11 cellular contexts compared by ENCODE assay signal in the genomic region with DNA sequence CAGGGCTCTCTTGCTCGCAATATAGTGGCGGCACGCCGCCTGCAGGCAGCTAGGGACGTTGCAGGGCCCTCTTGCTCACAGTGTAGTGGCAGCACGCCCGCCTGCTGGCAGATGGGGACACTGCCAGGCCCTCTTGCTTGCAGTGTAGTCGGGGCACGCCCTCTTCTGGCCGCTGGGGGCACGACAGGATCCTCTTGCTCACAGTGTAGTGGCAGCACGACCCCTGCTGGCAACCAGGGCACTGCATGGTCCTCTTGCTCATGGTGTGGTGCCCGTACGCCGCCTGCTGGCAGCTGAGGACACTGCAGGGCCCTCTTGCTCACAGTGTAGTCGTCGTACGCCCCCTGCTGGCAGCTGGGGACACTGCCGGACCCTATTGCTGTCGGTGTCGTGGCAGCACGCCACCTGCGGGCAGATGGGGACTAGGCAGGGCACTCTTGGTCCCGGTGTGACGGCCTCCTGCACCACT. TPM values are rescaled to one million over a fixed set of nuclear protein-coding genes. Genes with fewer than 3 reads are reported as not detected.
DNase-seq lines count a peak whose midpoint lies in the region; ATAC-seq, FAIRE-seq and TF ChIP-seq lines count a peak whose summit lies in the region.
"Not testable (repeated sequence)": the region's sequence is repeated elsewhere in the genome, so short reads cannot be mapped to it uniquely, and the experiment has no call there.
"Had no signal": no experiment of that assay in that cellular context is flagged by ENCODE, and none has a peak within 500 bp of the region (broad histone marks: within the 10 kb centered on the region; RNA-seq: fewer than 3 reads in every experiment).

No MANE protein-coding gene starts in this region.

- not testable (repeated sequence) for H3K9me3 Mint-ChIP-seq in CD8-positive, alpha-beta T cell; activated CD4-positive, alpha-beta T cell treated with anti-CD3 and anti-CD28 coated beads, Interleukin-2, amount 10 ng/mL, durations not matched to agents 7 days and 5 days

- BruUV-seq in GM12878 (replicated peaks; lab: Mats Ljungman, UMichigan): not testable (repeated sequence)

- TF ChIP-seq RAD21 in GM12878 (IDR thresholded peaks at IDR 0.05; ENCODE audit: insufficient read depth, low read depth, low read length): not testable (repeated sequence)

- H3K36me3 Mint-ChIP-seq in CD8-positive, alpha-beta T cell; activated CD4-positive, alpha-beta T cell treated with anti-CD3 and anti-CD28 coated beads, Interleukin-2, amount 10 ng/mL, durations not matched to agents 7 days and 5 days (ENCODE audit: low read depth): not testable (repeated sequence)

- WGBS in GM12878 (ENCODE audit: insufficient coverage, insufficient replicate concordance, low lambda C conversion rate, missing lambda C conversion rate): 52% methylated on average over 11 of the region's 25 CpGs

- RAD21 ChIA-PET in GM12878 (lab: Charles Lee; ENCODE audit: unreplicated experiment): not testable (repeated sequence)

- CTCF ChIA-PET in CD8-positive, alpha-beta T cell (lab: Charles Lee); activated CD4-positive, alpha-beta T cell treated with anti-CD3 and anti-CD28 coated beads, Interleukin-2, amount 10 ng/mL, durations not matched to agents 7 days and 5 days (lab: Charles Lee): not testable (repeated sequence)
- CTCF ChIA-PET in GM12878 (lab: Yijun Ruan, JAX): interaction anchor here (0.6 kb wide), 1 partner anchor 82 kb away, joined by 3 read pairs; no protein-coding TSS in a partner anchor

- H3K27ac ChIP-seq in CD8-positive, alpha-beta T cell (ENCODE audit: low read depth, low read length); GM12878 (ENCODE audit: control insufficient read depth, insufficient read depth): not testable (repeated sequence)

- H3K79me2 ChIP-seq in GM12878 (ENCODE audit: control insufficient read depth, insufficient read depth, low read length): not testable (repeated sequence)

- H3K27me3 Mint-ChIP-seq in CD8-positive, alpha-beta T cell (ENCODE audit: low read depth); activated CD4-positive, alpha-beta T cell treated with anti-CD3 and anti-CD28 coated beads, Interleukin-2, amount 10 ng/mL, durations not matched to agents 7 days and 5 days: not testable (repeated sequence)

- not testable (repeated sequence) for H3K27ac Mint-ChIP-seq in CD8-positive, alpha-beta T cell; activated CD4-positive, alpha-beta T cell treated with anti-CD3 and anti-CD28 coated beads, Interleukin-2, amount 10 ng/mL, durations not matched to agents 7 days and 5 days

- not testable (repeated sequence) for H3K9ac ChIP-seq in GM12878 (ENCODE audit: control insufficient read depth, insufficient read depth, low read length)

- not testable (repeated sequence) for H2AFZ ChIP-seq in GM12878 (ENCODE audit: control insufficient read depth, low read depth, low read length)

- not testable (repeated sequence) for H3K36me3 ChIP-seq in CD8-positive, alpha-beta T cell (ENCODE audit: insufficient read depth, low read length); GM12878 (ENCODE audit: control insufficient read depth in 2 of 2, insufficient read depth in 2 of 2, low read length in 1 of 2)

- H4K20me1 ChIP-seq in GM12878 (ENCODE audit: control insufficient read depth, insufficient read depth): not testable (repeated sequence)

- not testable (repeated sequence) for TF ChIP-seq POLR2A in GM12878 (IDR thresholded peaks at IDR 0.05; ENCODE audit: low read depth, low read length)

- not testable (repeated sequence) for H3K4me3 Mint-ChIP-seq in CD8-positive, alpha-beta T cell; activated CD4-positive, alpha-beta T cell treated with anti-CD3 and anti-CD28 coated beads, Interleukin-2, amount 10 ng/mL, durations not matched to agents 7 days and 5 days

- not testable (repeated sequence) for H3K4me2 ChIP-seq in GM12878 (ENCODE audit: control insufficient read depth, insufficient read depth)

- FAIRE-seq in GM12878 (lab: Jason Lieb, UNC): not testable (repeated sequence)

- not testable (repeated sequence) for H3K27me3 ChIP-seq in CD8-positive, alpha-beta T cell (ENCODE audit: insufficient read depth, low read length); GM12878 (replicated peaks in 1 of 2; ENCODE audit: control insufficient read depth in 2 of 2, insufficient read depth in 2 of 2, low read length in 1 of 2)

- SMC1A ChIA-PET in GM12878 (lab: Charles Lee; ENCODE audit: uncharacterized antibody, unreplicated experiment): not testable (repeated sequence)

- not testable (repeated sequence) for H3K4me3 ChIP-seq in CD8-positive, alpha-beta T cell (ENCODE audit: low read depth, low read length); GM12878

- not testable (repeated sequence) for H3K9me3 ChIP-seq in CD8-positive, alpha-beta T cell (ENCODE audit: low read length); GM12878 (replicated peaks; ENCODE audit: control insufficient read depth, insufficient read depth, low read length)

- intact Hi-C loops in CD8-positive, alpha-beta T cell (cut with DNase I, micrococcal nuclease); GM12878 (cut with micrococcal nuclease; ENCODE audit: unreplicated experiment): not testable (repeated sequence)

- ATAC-seq in CD8-positive, alpha-beta T cell: peak; percentile 72
- ATAC-seq in GM19438 (IDR thresholded peaks at IDR 0.05; ENCODE audit: low read depth, unreplicated experiment) (peak; percentile 70), HG02870 (IDR thresholded peaks at IDR 0.05; ENCODE audit: unreplicated experiment) (peak; percentile 77), HG03558 (IDR thresholded peaks at IDR 0.05; ENCODE audit: extremely low read depth, unreplicated experiment) (peak; percentile 47), GM12878 (peak; percentile 93), left lobe of liver (peak; percentile 76)

- not testable (repeated sequence) for TF ChIP-seq EP300 in GM12878 (IDR thresholded peaks at IDR 0.05; ENCODE audit: borderline replicate concordance in 1 of 2, control insufficient read depth in 1 of 2, low read depth in 2 of 2, low read length in 2 of 2)

- H3K4me1 Mint-ChIP-seq in CD8-positive, alpha-beta T cell (ENCODE audit: low read depth): not testable (repeated sequence)
- H3K4me1 Mint-ChIP-seq in activated CD4-positive, alpha-beta T cell treated with anti-CD3 and anti-CD28 coated beads, Interleukin-2, amount 10 ng/mL, durations not matched to agents 7 days and 5 days: peaks cover 11% of the 10 kb centered on the region

- in situ Hi-C loops in GM12878 (cut with MboI): not testable (repeated sequence)

- peak in 3 of 7 experiments; percentile 12 to 65 (median 30) for DNase-seq in CD8-positive, alpha-beta T cell
- peak; percentile 41 for DNase-seq in activated CD4-positive, alpha-beta T cell treated with anti-CD3 and anti-CD28 coated beads, Interleukin-2, amount 10 ng/mL, durations not matched to agents 7 days and 5 days
- DNase-seq in GM12878 (ENCODE audit: low read depth, low spot score): not testable (repeated sequence)
- DNase-seq in left lobe of liver (ENCODE audit: low spot score): peak; percentile 53
- peak; percentile 86 for DNase-seq in stimulated activated CD4-positive, alpha-beta T cell treated with anti-CD3 and anti-CD28 coated beads, Interleukin-1b, Interleukin-23, amount 100 ng/mL, for 48 hours

- not testable (repeated sequence) for TF ChIP-seq CTCF in CD8-positive, alpha-beta T cell (IDR thresholded peaks at IDR 0.05)
- TF ChIP-seq CTCF in GM12878 (IDR thresholded peaks at IDR 0.05 in 2 of 3, conservative IDR thresholded peaks at IDR 0.05 in 1 of 3; ENCODE audit: control insufficient read depth in 2 of 3, extremely low read depth in 1 of 3, insufficient read depth in 1 of 3, low read depth in 3 of 3, low read length in 3 of 3): peak in 2 of 3 experiments; percentile 31 to 41; a peak in 3 of 6 replicates

- POLR2A ChIA-PET in CD8-positive, alpha-beta T cell (lab: Charles Lee); activated CD4-positive, alpha-beta T cell treated with anti-CD3 and anti-CD28 coated beads, Interleukin-2, amount 10 ng/mL, durations not matched to agents 7 days and 5 days (lab: Charles Lee); GM12878 (lab: Charles Lee): not testable (repeated sequence)

- not testable (repeated sequence) for H3K4me1 ChIP-seq in CD8-positive, alpha-beta T cell (ENCODE audit: insufficient read depth, low read length); GM12878 (ENCODE audit: control insufficient read depth, insufficient read depth, low read length)

RNA-seq across cellular contexts. Expression of gene SCGB1C1, which starts 3.0 kb away (rescaled TPM):
- not detected for total RNA-seq in CD8-positive, alpha-beta T cell
- total RNA-seq in activated CD4-positive, alpha-beta T cell treated with anti-CD3 and anti-CD28 coated beads, Interleukin-2, amount 10 ng/mL, durations not matched to agents 7 days and 5 days: not detected
- total RNA-seq in GM12878 (2013; cell fraction: nucleolus; rRNA removed): not detected in 2 replicates
- total RNA-seq in GM12878 (2014; rRNA removed): not detected in 2 replicates
- not detected in 2 replicates for total RNA-seq in GM12878 (2014; rRNA removed; fragmentation: Illumina TruSeq; extraction: Trizol)
- total RNA-seq in GM12878 (2021): not detected in 2 replicates
- polyA plus RNA-seq in GM12878 (2011; ENCODE audit: low read depth): not detected
- not detected in 2 replicates for polyA plus RNA-seq in GM12878 (2011; rRNA removed)
- not detected in 2 replicates for polyA plus RNA-seq in GM12878 (2011; cell fraction: cytosol; rRNA removed)
- not detected in 2 replicates for polyA plus RNA-seq in GM12878 (2011; cell fraction: nucleus; rRNA removed)
- not detected in 2 replicates for polyA plus RNA-seq in GM12878 (2012)
- not detected in 2 replicates for polyA plus RNA-seq in GM12878 (2014; fragmentation: Illumina TruSeq; extraction: Trizol)
- polyA plus RNA-seq in GM12878 (2014; fragmentation: Nextera tagmentation; extraction: Ambion mirVana): not detected
- not detected in 2 replicates for polyA plus RNA-seq in GM12878 (2014; rRNA removed)
- polyA plus RNA-seq in GM12878 (2016; fragmentation: Nextera tagmentation; extraction: Ambion mirVana): not detected
- polyA minus RNA-seq in GM12878 (2011; rRNA and poly(A)+ RNA removed): not detected in 2 replicates
- polyA minus RNA-seq in GM12878 (2011; cell fraction: cytosol; rRNA and poly(A)+ RNA removed): not detected in 2 replicates
- not detected in 2 replicates for polyA minus RNA-seq in GM12878 (2011; cell fraction: nucleus; rRNA and poly(A)+ RNA removed)
- total RNA-seq in left lobe of liver: not detected
- total RNA-seq: esophagus muscularis mucosa, SJSA1, temporal lobe had no signal

RNA-seq across cellular contexts. Expression of gene BET1L, which starts 17.3 kb away (rescaled TPM):
- total RNA-seq in CD8-positive, alpha-beta T cell: 10 to 100 TPM; 58.0 to 60.9 TPM
- total RNA-seq in activated CD4-positive, alpha-beta T cell treated with anti-CD3 and anti-CD28 coated beads, Interleukin-2, amount 10 ng/mL, durations not matched to agents 7 days and 5 days: 10 to 100 TPM; 29.7 to 33.2 TPM
- total RNA-seq in GM12878 (2013; cell fraction: nucleolus; rRNA removed): 54.6 and 60.2 TPM in 2 replicates
- 15.6 and 17.8 TPM in 2 replicates for total RNA-seq in GM12878 (2014; rRNA removed)
- 13.7 and 14.0 TPM in 2 replicates for total RNA-seq in GM12878 (2014; rRNA removed; fragmentation: Illumina TruSeq; extraction: Trizol)
- total RNA-seq in GM12878 (2021): 40.5 and 48.9 TPM in 2 replicates
- 36.2 TPM for polyA plus RNA-seq in GM12878 (2011; ENCODE audit: low read depth)
- 24.6 and 44.2 TPM in 2 replicates for polyA plus RNA-seq in GM12878 (2011; rRNA removed)
- polyA plus RNA-seq in GM12878 (2011; cell fraction: cytosol; rRNA removed): 66.9 and 68.1 TPM in 2 replicates
- 49.8 and 58.9 TPM in 2 replicates for polyA plus RNA-seq in GM12878 (2011; cell fraction: nucleus; rRNA removed)
- polyA plus RNA-seq in GM12878 (2012): 52.3 and 52.9 TPM in 2 replicates
- polyA plus RNA-seq in GM12878 (2014; fragmentation: Illumina TruSeq; extraction: Trizol): 28.3 and 40.8 TPM in 2 replicates
- 10 to 100 TPM in 1 of 2 experiments, 1 to 10 TPM in 1; 6.7 to 12.4 TPM for polyA plus RNA-seq in GM12878 (2014; fragmentation: Nextera tagmentation; extraction: Ambion mirVana)
- 38.7 and 43.0 TPM in 2 replicates for polyA plus RNA-seq in GM12878 (2014; rRNA removed)
- polyA plus RNA-seq in GM12878 (2016; fragmentation: Nextera tagmentation; extraction: Ambion mirVana): 10 to 100 TPM; 46.9 to 55.4 TPM
- 77.0 and 86.8 TPM in 2 replicates for polyA minus RNA-seq in GM12878 (2011; rRNA and poly(A)+ RNA removed)
- polyA minus RNA-seq in GM12878 (2011; cell fraction: cytosol; rRNA and poly(A)+ RNA removed): 11.8 and 13.0 TPM in 2 replicates
- 44.2 and 63.0 TPM in 2 replicates for polyA minus RNA-seq in GM12878 (2011; cell fraction: nucleus; rRNA and poly(A)+ RNA removed)
- total RNA-seq in left lobe of liver: 33.6 TPM

RNA-seq across cellular contexts. Expression of gene RIC8A, which starts 17.6 kb away (rescaled TPM):
- total RNA-seq in CD8-positive, alpha-beta T cell: 100 to 1,000 TPM; 165 to 176 TPM
- total RNA-seq in activated CD4-positive, alpha-beta T cell treated with anti-CD3 and anti-CD28 coated beads, Interleukin-2, amount 10 ng/mL, durations not matched to agents 7 days and 5 days: 100 to 1,000 TPM; 111 to 124 TPM
- total RNA-seq in GM12878 (2013; cell fraction: nucleolus; rRNA removed): 45.6 and 57.5 TPM in 2 replicates
- 157 and 167 TPM in 2 replicates for total RNA-seq in GM12878 (2014; rRNA removed)
- 81.2 and 82.9 TPM in 2 replicates for total RNA-seq in GM12878 (2014; rRNA removed; fragmentation: Illumina TruSeq; extraction: Trizol)
- 97.8 and 107 TPM in 2 replicates for total RNA-seq in GM12878 (2021)
- polyA plus RNA-seq in GM12878 (2011; ENCODE audit: low read depth): 69.6 TPM
- polyA plus RNA-seq in GM12878 (2011; rRNA removed): 46.4 and 93.7 TPM in 2 replicates
- 105 and 117 TPM in 2 replicates for polyA plus RNA-seq in GM12878 (2011; cell fraction: cytosol; rRNA removed)
- 289 and 296 TPM in 2 replicates for polyA plus RNA-seq in GM12878 (2011; cell fraction: nucleus; rRNA removed)
- 52.9 and 63.6 TPM in 2 replicates for polyA plus RNA-seq in GM12878 (2012)
- 38.1 and 77.6 TPM in 2 replicates for polyA plus RNA-seq in GM12878 (2014; fragmentation: Illumina TruSeq; extraction: Trizol)
- polyA plus RNA-seq in GM12878 (2014; fragmentation: Nextera tagmentation; extraction: Ambion mirVana): 10 to 100 TPM; 10.4 to 12.4 TPM
- 106 and 109 TPM in 2 replicates for polyA plus RNA-seq in GM12878 (2014; rRNA removed)
- 10 to 100 TPM; 68.6 to 79.9 TPM for polyA plus RNA-seq in GM12878 (2016; fragmentation: Nextera tagmentation; extraction: Ambion mirVana)
- 84.0 and 146 TPM in 2 replicates for polyA minus RNA-seq in GM12878 (2011; rRNA and poly(A)+ RNA removed)
- polyA minus RNA-seq in GM12878 (2011; cell fraction: cytosol; rRNA and poly(A)+ RNA removed): 30.2 and 48.7 TPM in 2 replicates
- polyA minus RNA-seq in GM12878 (2011; cell fraction: nucleus; rRNA and poly(A)+ RNA removed): 74.8 and 117 TPM in 2 replicates
- 31.4 TPM for total RNA-seq in left lobe of liver

RNA-seq across cellular contexts. Expression of gene SIRT3, which starts 46.3 kb away (rescaled TPM):
- total RNA-seq in CD8-positive, alpha-beta T cell: 10 to 100 TPM; 12.9 to 14.7 TPM
- total RNA-seq in activated CD4-positive, alpha-beta T cell treated with anti-CD3 and anti-CD28 coated beads, Interleukin-2, amount 10 ng/mL, durations not matched to agents 7 days and 5 days: 10 to 100 TPM; 11.3 to 12.7 TPM
- 26.5 and 33.8 TPM in 2 replicates for total RNA-seq in GM12878 (2013; cell fraction: nucleolus; rRNA removed)
- total RNA-seq in GM12878 (2014; rRNA removed) (12.4 and 13.3 TPM in 2 replicates), GM12878 (2014; rRNA removed; fragmentation: Illumina TruSeq; extraction: Trizol) (7.1 and 8.5 TPM in 2 replicates), GM12878 (2021) (12.9 and 15.1 TPM in 2 replicates), left lobe of liver (21.4 TPM)
- polyA plus RNA-seq in GM12878 (2011; ENCODE audit: low read depth): 11.2 TPM
- polyA plus RNA-seq in GM12878 (2011; rRNA removed) (15.8 and 18.8 TPM in 2 replicates), GM12878 (2014; fragmentation: Illumina TruSeq; extraction: Trizol) (11.8 and 19.4 TPM in 2 replicates), GM12878 (2014; fragmentation: Nextera tagmentation; extraction: Ambion mirVana) (1 to 10 TPM in 1 of 2 experiments, under 1 TPM in 1; 0.90 to 2.8 TPM), GM12878 (2014; rRNA removed) (22.6 and 23.2 TPM in 2 replicates), GM12878 (2016; fragmentation: Nextera tagmentation; extraction: Ambion mirVana) (10 to 100 TPM; 11.4 to 12.9 TPM)
- polyA plus RNA-seq in GM12878 (2011; cell fraction: cytosol; rRNA removed): 26.1 and 26.7 TPM in 2 replicates
- polyA plus RNA-seq in GM12878 (2011; cell fraction: nucleus; rRNA removed): 44.2 and 52.4 TPM in 2 replicates
- 21.5 and 28.2 TPM in 2 replicates for polyA plus RNA-seq in GM12878 (2012)
- polyA minus RNA-seq in GM12878 (2011; rRNA and poly(A)+ RNA removed): 6.3 and 21.2 TPM in 2 replicates
- 2.8 and 5.7 TPM in 2 replicates for polyA minus RNA-seq in GM12878 (2011; cell fraction: cytosol; rRNA and poly(A)+ RNA removed)
- 10.2 and 16.3 TPM in 2 replicates for polyA minus RNA-seq in GM12878 (2011; cell fraction: nucleus; rRNA and poly(A)+ RNA removed)

RNA-seq across cellular contexts. Expression of gene PSMD13, which starts 46.9 kb away (rescaled TPM):
- 10 to 100 TPM; 74.3 to 82.8 TPM for total RNA-seq in CD8-positive, alpha-beta T cell
- 100 to 1,000 TPM; 125 to 153 TPM for total RNA-seq in activated CD4-positive, alpha-beta T cell treated with anti-CD3 and anti-CD28 coated beads, Interleukin-2, amount 10 ng/mL, durations not matched to agents 7 days and 5 days
- 72.9 and 74.9 TPM in 2 replicates for total RNA-seq in GM12878 (2013; cell fraction: nucleolus; rRNA removed)
- total RNA-seq in GM12878 (2014; rRNA removed) (173 and 184 TPM in 2 replicates), GM12878 (2014; rRNA removed; fragmentation: Illumina TruSeq; extraction: Trizol) (131 and 141 TPM in 2 replicates), GM12878 (2021) (160 and 163 TPM in 2 replicates), left lobe of liver (49.5 TPM)
- 82.9 TPM for polyA plus RNA-seq in GM12878 (2011; ENCODE audit: low read depth)
- polyA plus RNA-seq in GM12878 (2011; rRNA removed) (159 and 169 TPM in 2 replicates), GM12878 (2014; fragmentation: Illumina TruSeq; extraction: Trizol) (164 and 170 TPM in 2 replicates), GM12878 (2014; fragmentation: Nextera tagmentation; extraction: Ambion mirVana) (100 to 1,000 TPM; 198 to 221 TPM), GM12878 (2014; rRNA removed) (169 and 193 TPM in 2 replicates), GM12878 (2016; fragmentation: Nextera tagmentation; extraction: Ambion mirVana) (100 to 1,000 TPM; 277 to 303 TPM)
- 181 and 204 TPM in 2 replicates for polyA plus RNA-seq in GM12878 (2011; cell fraction: cytosol; rRNA removed)
- polyA plus RNA-seq in GM12878 (2011; cell fraction: nucleus; rRNA removed): 151 and 175 TPM in 2 replicates
- 108 and 124 TPM in 2 replicates for polyA plus RNA-seq in GM12878 (2012)
- 71.0 and 89.0 TPM in 2 replicates for polyA minus RNA-seq in GM12878 (2011; rRNA and poly(A)+ RNA removed)
- polyA minus RNA-seq in GM12878 (2011; cell fraction: cytosol; rRNA and poly(A)+ RNA removed): 26.2 and 34.4 TPM in 2 replicates
- 33.7 and 39.5 TPM in 2 replicates for polyA minus RNA-seq in GM12878 (2011; cell fraction: nucleus; rRNA and poly(A)+ RNA removed)
